Comparison of ENCODE assay signal across 12 cellular contexts in genomic region chr14:84036863-84037262, GRCh38.
A peak's percentile ranks its signal among the peaks of the same experiment; 100 is the strongest.
DNase-seq lines count a peak whose midpoint lies in the region; ATAC-seq and TF ChIP-seq lines count a peak whose summit lies in the region.
"Had no signal": no experiment of that assay in that cellular context is flagged by ENCODE, and none has a peak within 500 bp of the region (broad histone marks: within the 10 kb centered on the region; RNA-seq: fewer than 3 reads in every experiment).

No MANE protein-coding gene starts in this region.

- H3K27me3 ChIP-seq in trophoblast cell (ENCODE audit: insufficient read depth, low read length) (no peaks in the 10 kb centered on the region), spleen (replicated peaks in 1 of 7) (no peaks in the 10 kb centered on the region)
- H3K27me3 ChIP-seq in CD8-positive, alpha-beta T cell (ENCODE audit: insufficient read depth, low read length) = no peaks in the 10 kb centered on the region

- H3K9me3 Mint-ChIP-seq in CD8-positive, alpha-beta T cell = peaks cover 3% of the 10 kb centered on the region

- no peaks in the 10 kb centered on the region for H3K4me1 Mint-ChIP-seq in CD8-positive, alpha-beta T cell (ENCODE audit: low read depth)

- no peak overlapping the region for H2AK5ac ChIP-seq in trophoblast cell (ENCODE audit: low read length)

- H2AFZ ChIP-seq in trophoblast cell (ENCODE audit: insufficient read depth, low read length, poor library complexity) = no peak overlapping the region

- H3K36me3 ChIP-seq in trophoblast cell (ENCODE audit: control insufficient read depth in 1 of 2, insufficient read depth in 2 of 2, low read length in 2 of 2) (no peaks in the 10 kb centered on the region), spleen (no peaks in the 10 kb centered on the region)
- H3K36me3 ChIP-seq in CD8-positive, alpha-beta T cell (ENCODE audit: insufficient read depth, low read length) = no peaks in the 10 kb centered on the region
- H3K36me3 ChIP-seq: lower lobe of right lung had no signal

- H3K23ac ChIP-seq in trophoblast cell (ENCODE audit: low read length) = no peak overlapping the region

- no peak overlapping the region for H4K12ac ChIP-seq in trophoblast cell (ENCODE audit: low read depth, low read length)

- H2BK12ac ChIP-seq in trophoblast cell (ENCODE audit: low read length) = no peak overlapping the region

- intact Hi-C loops in CD8-positive, alpha-beta T cell (cut with DNase I, micrococcal nuclease) = no loop called here
- intact Hi-C loops in spleen (cut with DNase I; ENCODE audit: low total_unique reads) = no loop called here

- DNase-seq in MV-4-11 (lab: John Stamatoyannopoulos, UW) (peak; percentile 98), dedifferentiated amniotic fluid mesenchymal stem cell (ENCODE audit: extremely low spot score) (peak; percentile 66), trophoblast cell (no peak), activated T-cell treated with anti-CD3 and anti-CD28 coated beads for 4 hours (no peak), spleen (no peak)
- no peak for DNase-seq in CD8-positive, alpha-beta T cell
- DNase-seq: activated T-cell treated with anti-CD3 and anti-CD28 coated beads, Interleukin-2, amount 50 U/mL, for 24 hours; GF-D8; lower lobe of right lung; NCI-H187 had no signal

- POLR2A ChIA-PET in CD8-positive, alpha-beta T cell (lab: Charles Lee) = no interaction called here

- no peak overlapping the region for H4K91ac ChIP-seq in trophoblast cell (ENCODE audit: low read depth, low read length)

- ATAC-seq in GM18907 (IDR thresholded peaks at IDR 0.05; ENCODE audit: unreplicated experiment) = peak; percentile 42
- ATAC-seq in CD8-positive, alpha-beta T cell = no peak
- ATAC-seq: lower lobe of right lung had no signal

- H2BK5ac ChIP-seq in trophoblast cell (ENCODE audit: low read depth, low read length, poor library complexity) = no peak overlapping the region

- H3K27me3 Mint-ChIP-seq in CD8-positive, alpha-beta T cell (ENCODE audit: low read depth) = no peaks in the 10 kb centered on the region
- H3K27me3 Mint-ChIP-seq: activated T-cell treated with anti-CD3 and anti-CD28 coated beads, Interleukin-2, amount 50 U/mL, for 24 hours had no signal

- peak overlapping the region; percentile 60 for H3K27ac ChIP-seq in trophoblast cell (ENCODE audit: low read depth, low read length)
- H3K27ac ChIP-seq in CD8-positive, alpha-beta T cell (ENCODE audit: low read depth, low read length) = no peak overlapping the region
- peak overlapping the region in 1 of 8 donors; percentile 28 for H3K27ac ChIP-seq in spleen
- H3K27ac ChIP-seq: lower lobe of right lung, skin epidermis had no signal

- TF ChIP-seq CTCF in CD8-positive, alpha-beta T cell (IDR thresholded peaks at IDR 0.05) = no peak
- no peak for TF ChIP-seq CTCF in spleen (IDR thresholded peaks at IDR 0.05 in 8 of 11, conservative IDR thresholded peaks at IDR 0.05 in 3 of 11)

- H3K4me1 ChIP-seq in trophoblast cell (ENCODE audit: control insufficient read depth in 1 of 2, insufficient read depth in 2 of 2, low read length in 2 of 2) (peaks cover 3% of the 10 kb centered on the region in 2 experiments), spleen (peaks cover 0 to 5% (median 0%) of the 10 kb centered on the region in 6 donors)
- no peaks in the 10 kb centered on the region for H3K4me1 ChIP-seq in CD8-positive, alpha-beta T cell (ENCODE audit: insufficient read depth, low read length)
- H3K4me1 ChIP-seq: lower lobe of right lung had no signal

- no peak overlapping the region for H3K4me2 ChIP-seq in trophoblast cell (ENCODE audit: low read length)

- H3K9me3 ChIP-seq in trophoblast cell (ENCODE audit: insufficient read depth, low read depth, low read length) (no peaks in the 10 kb centered on the region), spleen (peaks cover 0 to 3% (median 0%) of the 10 kb centered on the region in 8 donors)
- H3K9me3 ChIP-seq in CD8-positive, alpha-beta T cell (ENCODE audit: low read length) = peaks cover 3% of the 10 kb centered on the region
- H3K9me3 ChIP-seq: lower lobe of right lung had no signal

- no peak for TF ChIP-seq POLR2A in spleen (IDR thresholded peaks at IDR 0.05)

- H2BK120ac ChIP-seq in trophoblast cell (ENCODE audit: insufficient read depth, low read length, poor library complexity) = no peak overlapping the region

- CTCF ChIA-PET in CD8-positive, alpha-beta T cell (lab: Charles Lee) = no interaction called here

- H3K9ac ChIP-seq in trophoblast cell (ENCODE audit: low read length) = no peak overlapping the region

- H3K4me3 Mint-ChIP-seq in CD8-positive, alpha-beta T cell = no peak overlapping the region
- H3K4me3 Mint-ChIP-seq: activated T-cell treated with anti-CD3 and anti-CD28 coated beads, Interleukin-2, amount 50 U/mL, for 24 hours had no signal

- peaks cover 3% of the 10 kb centered on the region for H3K79me1 ChIP-seq in trophoblast cell (ENCODE audit: low read length)

- H3K4ac ChIP-seq in trophoblast cell (ENCODE audit: low read depth, low read length) = no peak overlapping the region

- no CpG with 5 or more reads among the region's 1 CpG for WGBS in trophoblast cell (ENCODE audit: extremely low coverage, insufficient coverage, insufficient read length)
- WGBS in spleen, 5 donors = 3 to 22% (median 8%) methylated on average over 1 of the region's 1 CpG

- H3K18ac ChIP-seq in trophoblast cell (ENCODE audit: low read length) = no peak overlapping the region

- no peak overlapping the region for H4K8ac ChIP-seq in trophoblast cell (ENCODE audit: low read depth, low read length)

- no peaks in the 10 kb centered on the region for H3K79me2 ChIP-seq in trophoblast cell (ENCODE audit: control insufficient read depth, insufficient read depth, low read length, poor library complexity)

- H3K4me3 ChIP-seq in trophoblast cell (ENCODE audit: low read depth, low read length) (no peak overlapping the region), spleen (no peak overlapping the region)
- no peak overlapping the region for H3K4me3 ChIP-seq in CD8-positive, alpha-beta T cell (ENCODE audit: low read depth, low read length)
- H3K4me3 ChIP-seq: lower lobe of right lung, skin epidermis had no signal

- no peak overlapping the region for H3K14ac ChIP-seq in trophoblast cell (ENCODE audit: low read length)

- no peak overlapping the region for H3K27ac Mint-ChIP-seq in CD8-positive, alpha-beta T cell
- H3K27ac Mint-ChIP-seq: activated T-cell treated with anti-CD3 and anti-CD28 coated beads, Interleukin-2, amount 50 U/mL, for 24 hours had no signal

- H3K36me3 Mint-ChIP-seq in CD8-positive, alpha-beta T cell = no peaks in the 10 kb centered on the region

Comparison
In these comparisons a context has a peak if more than half of its experiments do, and no peak if none do; other contexts are left out.
1. DNase-seq: peak in MV-4-11 (single experiment) and dedifferentiated amniotic fluid mesenchymal stem cell (single experiment); none in trophoblast cell (0 of 2), CD8-positive, alpha-beta T cell (0 of 7), activated T-cell treated with anti-CD3 and anti-CD28 coated beads for 4 hours (single experiment) and spleen (single experiment).